9 cellular contexts compared by ENCODE assay signal in genomic region chr12:31867292-31867691, GRCh38.
"Had no signal": no experiment of that assay in that cellular context is flagged by ENCODE, and none has a peak within 500 bp of the region (broad histone marks: within the 10 kb centered on the region; RNA-seq: fewer than 3 reads in every experiment).

No MANE protein-coding gene starts in this region.

- DNase-seq: activated CD4-positive, alpha-beta T cell treated with anti-CD3 and anti-CD28 coated beads, Interleukin-2, amount 50 U/mL, for 4 hours; activated CD8-positive, alpha-beta memory T cell treated with anti-CD3 and anti-CD28 coated beads, Interleukin-2, amount 50 U/mL, for 4 hours; activated gamma-delta T cell treated with Interleukin-2 at 50 U/mL for 16 hours; activated naive CD8-positive, alpha-beta T cell treated with anti-CD3 and anti-CD28 coated beads, Interleukin-2, amount 50 U/mL, for 24 hours; activated T-cell treated with anti-CD3 and anti-CD28 coated beads, Interleukin-2, amount 50 U/mL, for 72 hours; esophagus squamous epithelium; naive thymus-derived CD8-positive, alpha-beta T cell; occipital lobe; stimulated activated CD4-positive, alpha-beta T cell treated with anti-CD3 and anti-CD28 coated beads, Interleukin-2, amount 100 ng/mL, for 48 hours had no signal

- H3K4me3 Mint-ChIP-seq: activated naive CD8-positive, alpha-beta T cell treated with anti-CD3 and anti-CD28 coated beads, Interleukin-2, amount 50 U/mL, for 24 hours; activated T-cell treated with anti-CD3 and anti-CD28 coated beads, Interleukin-2, amount 50 U/mL, for 72 hours; naive thymus-derived CD8-positive, alpha-beta T cell had no signal

- H3K27me3 ChIP-seq: esophagus squamous epithelium had no signal

- H3K9me3 ChIP-seq: esophagus squamous epithelium had no signal

- H3K4me1 ChIP-seq: esophagus squamous epithelium had no signal

- H3K9me3 Mint-ChIP-seq: activated naive CD8-positive, alpha-beta T cell treated with anti-CD3 and anti-CD28 coated beads, Interleukin-2, amount 50 U/mL, for 24 hours; activated T-cell treated with anti-CD3 and anti-CD28 coated beads, Interleukin-2, amount 50 U/mL, for 72 hours had no signal

- H3K4me3 ChIP-seq: esophagus squamous epithelium had no signal

- ATAC-seq: activated naive CD8-positive, alpha-beta T cell treated with anti-CD3 and anti-CD28 coated beads, Interleukin-2, amount 50 U/mL, for 24 hours; activated T-cell treated with anti-CD3 and anti-CD28 coated beads, Interleukin-2, amount 50 U/mL, for 72 hours; naive thymus-derived CD8-positive, alpha-beta T cell had no signal

- H3K27ac ChIP-seq: esophagus squamous epithelium had no signal

- H3K27me3 Mint-ChIP-seq: activated naive CD8-positive, alpha-beta T cell treated with anti-CD3 and anti-CD28 coated beads, Interleukin-2, amount 50 U/mL, for 24 hours; naive thymus-derived CD8-positive, alpha-beta T cell had no signal

- H3K36me3 ChIP-seq: esophagus squamous epithelium had no signal

- H3K27ac Mint-ChIP-seq: activated naive CD8-positive, alpha-beta T cell treated with anti-CD3 and anti-CD28 coated beads, Interleukin-2, amount 50 U/mL, for 24 hours; activated T-cell treated with anti-CD3 and anti-CD28 coated beads, Interleukin-2, amount 50 U/mL, for 72 hours had no signal
